Comparison of ENCODE assay signal across 8 cellular contexts in the genomic region with DNA sequence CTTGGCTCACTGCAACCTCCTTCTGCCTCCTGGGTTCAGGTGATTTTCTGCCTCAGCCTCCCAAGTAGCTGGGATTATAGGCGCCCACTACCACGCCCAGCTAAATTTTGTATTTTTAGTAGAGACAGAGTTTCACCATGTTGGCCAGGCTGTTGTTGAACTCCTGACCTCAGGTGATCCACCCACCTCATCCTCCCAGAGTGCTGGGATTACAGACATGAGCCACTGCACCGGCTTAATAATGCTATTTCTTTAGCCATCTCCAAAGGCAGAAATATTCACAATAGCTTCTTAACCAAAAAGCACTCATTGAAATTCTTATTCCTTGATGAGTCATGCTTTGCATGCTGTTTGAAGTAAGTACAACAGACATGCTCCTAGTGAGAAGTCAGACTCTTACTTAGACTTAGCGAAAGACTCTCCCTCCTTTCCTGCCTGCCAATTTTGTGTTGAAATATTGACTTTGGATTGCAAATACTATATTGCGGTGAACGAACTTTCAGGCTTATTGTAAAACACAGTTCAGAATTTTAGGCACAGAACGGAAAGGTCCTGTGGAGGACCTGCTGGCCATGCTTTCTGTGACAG. TPM values are rescaled to one million over a fixed set of nuclear protein-coding genes. Genes with fewer than 3 reads are reported as not detected.
A peak's percentile ranks its signal among the peaks of the same experiment; 100 is the strongest.
DNase-seq lines count a peak whose midpoint lies in the region; ATAC-seq, FAIRE-seq and TF ChIP-seq lines count a peak whose summit lies in the region.

No MANE protein-coding gene starts in this region.

- H3K4me1 ChIP-seq in HUES6 (ENCODE audit: control insufficient read depth, insufficient read depth, low read length) = peaks cover 49% of the 10 kb centered on the region
- H3K4me1 ChIP-seq in lung (ENCODE audit: control insufficient read depth in 2 of 2, insufficient read depth in 2 of 2, low read length in 2 of 2) = peaks cover 0 to 32% of the 10 kb centered on the region in 2 donors
- H3K4me1 ChIP-seq in kidney (ENCODE audit: control insufficient read depth in 1 of 2, insufficient read depth in 1 of 2, low read depth in 1 of 2, low read length in 2 of 2) = peaks cover 7% of the 10 kb centered on the region in 2 donors

- peak overlapping the region; percentile 99 for H3K27ac Mint-ChIP-seq in activated naive CD8-positive, alpha-beta T cell treated with anti-CD3 and anti-CD28 coated beads, Interleukin-2, amount 50 U/mL, for 24 hours

- H3K36me3 ChIP-seq in HUES6 (ENCODE audit: control insufficient read depth, insufficient read depth, low read length) (peaks cover 7% of the 10 kb centered on the region), lung (ENCODE audit: control insufficient read depth in 2 of 2, insufficient read depth in 2 of 2, low read length in 2 of 2) (no peaks in the 10 kb centered on the region), kidney (ENCODE audit: control insufficient read depth in 1 of 2, insufficient read depth in 2 of 2, low read length in 2 of 2) (no peaks in the 10 kb centered on the region)

- peaks cover 52% of the 10 kb centered on the region for H3K36me3 Mint-ChIP-seq in activated naive CD8-positive, alpha-beta T cell treated with anti-CD3 and anti-CD28 coated beads, Interleukin-2, amount 50 U/mL, for 24 hours (ENCODE audit: low read depth)

- FAIRE-seq in kidney (lab: Jason Lieb, UNC) = no peak

- peak overlapping the region; percentile 17; the same call in 1 of the 2 replicates for H3K27ac ChIP-seq in HUES6 (ENCODE audit: low read depth, low read length)
- H3K27ac ChIP-seq in lung (ENCODE audit: low read depth in 1 of 2, low read length in 1 of 2) = peak overlapping the region in 1 of 2 donors; percentile 21
- H3K27ac ChIP-seq in kidney (ENCODE audit: low read depth in 2 of 2, low read length in 2 of 2) = no peak overlapping the region

- peaks cover 74% of the 10 kb centered on the region for H3K4me1 Mint-ChIP-seq in activated naive CD8-positive, alpha-beta T cell treated with anti-CD3 and anti-CD28 coated beads, Interleukin-2, amount 50 U/mL, for 24 hours

- H3K27me3 ChIP-seq in HUES6 (ENCODE audit: control insufficient read depth, insufficient read depth, low read length) (no peaks in the 10 kb centered on the region), lung (ENCODE audit: control insufficient read depth, insufficient read depth) (no peaks in the 10 kb centered on the region)

- no peaks in the 10 kb centered on the region for H3K9me3 ChIP-seq in HUES6 (ENCODE audit: control insufficient read depth, insufficient read depth, low read depth, low read length)
- H3K9me3 ChIP-seq in lung (ENCODE audit: control insufficient read depth in 2 of 2, insufficient read depth in 1 of 2, low read length in 1 of 2) = no peaks in the 10 kb centered on the region
- H3K9me3 ChIP-seq in kidney (ENCODE audit: control insufficient read depth in 1 of 2, low read length in 2 of 2) = no peaks in the 10 kb centered on the region

- DNase-seq in Ammon's horn (ENCODE audit: low spot score) (peak; percentile 17), lung (ENCODE audit: low spot score) (no peak), ureter (ENCODE audit: low spot score) (no peak), kidney (no peak)
- DNase-seq in activated naive CD8-positive, alpha-beta T cell treated with anti-CD3 and anti-CD28 coated beads, Interleukin-2, amount 50 U/mL, for 24 hours = no peak
- DNase-seq in activated CD4-positive, CD25-positive, alpha-beta regulatory T cell treated with anti-CD3 and anti-CD28 coated beads, Interleukin-2, amount 50 U/mL, for 72 hours = no peak

- H3K4me3 Mint-ChIP-seq in activated naive CD8-positive, alpha-beta T cell treated with anti-CD3 and anti-CD28 coated beads, Interleukin-2, amount 50 U/mL, for 24 hours = peak overlapping the region; percentile 90

- no peaks in the 10 kb centered on the region for H3K27me3 Mint-ChIP-seq in activated naive CD8-positive, alpha-beta T cell treated with anti-CD3 and anti-CD28 coated beads, Interleukin-2, amount 50 U/mL, for 24 hours

- WGBS in lung, 2 donors = 31 to 44% methylated on average over 7 of the region's 7 CpGs

- ATAC-seq in activated naive CD8-positive, alpha-beta T cell treated with anti-CD3 and anti-CD28 coated beads, Interleukin-2, amount 50 U/mL, for 24 hours = no peak
- ATAC-seq in lung (ENCODE audit: insufficient read depth, low FRiP score) (peak; percentile 19), HG03442 (IDR thresholded peaks at IDR 0.05; ENCODE audit: unreplicated experiment) (no peak)

- H3K4me3 ChIP-seq in HUES6 (ENCODE audit: low read depth, low read length) = peak overlapping the region; percentile 28
- no peak overlapping the region for H3K4me3 ChIP-seq in lung
- H3K4me3 ChIP-seq in kidney (ENCODE audit: low read length in 2 of 2) = no peak overlapping the region

- H3K9ac ChIP-seq in HUES6 (ENCODE audit: low read length) = no peak overlapping the region
- no peak overlapping the region for H3K9ac ChIP-seq in kidney (ENCODE audit: low read length in 2 of 2)

- TF ChIP-seq CTCF in lung (IDR thresholded peaks at IDR 0.05; ENCODE audit: control extremely low read depth, extremely low read depth) (no peak), kidney (IDR thresholded peaks at IDR 0.05; ENCODE audit: borderline replicate concordance, extremely low read depth, insufficient read depth) (no peak)

- intact Hi-C loops in kidney (cut with DNase I) = no loop called here

- no peaks in the 10 kb centered on the region for H3K9me3 Mint-ChIP-seq in activated naive CD8-positive, alpha-beta T cell treated with anti-CD3 and anti-CD28 coated beads, Interleukin-2, amount 50 U/mL, for 24 hours

RNA-seq across cellular contexts. Expression of gene ACTR3, which starts 4.4 kb away (rescaled TPM):
- total RNA-seq in lung = 100 to 1,000 TPM; 153 to 260 TPM
- 100 to 1,000 TPM in 1 of 2 donors, 10 to 100 TPM in 1; 35.5 to 216 TPM for polyA plus RNA-seq in lung
- 221 TPM for total RNA-seq in ureter
- total RNA-seq in kidney = 265 TPM
- polyA plus RNA-seq in kidney (ENCODE audit: insufficient read depth, low read depth, low replicate concordance) = 69.3 TPM
